ENCODE assay signal across 1 cellular context in genomic region chr17:40111221-40112128, GRCh38.
TF ChIP-seq lines count a peak whose summit lies in the region.

No MANE protein-coding gene starts in this region.

TF ChIP-seq in HEK293, 187 proteins besides CTCF, POLR2A, EP300 and RAD21 (continued from another document and continues in another):
- peak; percentile 14; the same call in 1 of the 2 replicates for TF ChIP-seq HIC1 (tag by site-specific recombination; IDR thresholded peaks at IDR 0.05)
- TF ChIP-seq ZNF138 (tag by site-specific recombination; IDR thresholded peaks at IDR 0.05; ENCODE audit: borderline replicate concordance): no peak
- no peak for TF ChIP-seq ZNF121 (tag by site-specific recombination; IDR thresholded peaks at IDR 0.05)
- no peak for TF ChIP-seq ZNF266 (tag by site-specific recombination; IDR thresholded peaks at IDR 0.05; ENCODE audit: low read depth)
- no peak for TF ChIP-seq GFI1B (tag by site-specific recombination; IDR thresholded peaks at IDR 0.05)
- TF ChIP-seq ZNF639 (tag by site-specific recombination; IDR thresholded peaks at IDR 0.05): 0 out of 2 replicates have a peak, but pooled peaks have one; percentile 72
- peak; percentile 80 for TF ChIP-seq BCL11B (tag by site-specific recombination; IDR thresholded peaks at IDR 0.05; ENCODE audit: low read depth)
- no peak for TF ChIP-seq ZNF521 (tag by site-specific recombination; IDR thresholded peaks at IDR 0.05)
- peak; percentile 44 for TF ChIP-seq KLF8 (tag by site-specific recombination; IDR thresholded peaks at IDR 0.05)
- peak; percentile 54 for TF ChIP-seq ZIC2 (tag by site-specific recombination; IDR thresholded peaks at IDR 0.05)
- TF ChIP-seq ZNF560 (tag by site-specific recombination; IDR thresholded peaks at IDR 0.05; ENCODE audit: borderline replicate concordance): no peak
- no peak for TF ChIP-seq OSR2 (tag by site-specific recombination; IDR thresholded peaks at IDR 0.05)
- no peak for TF ChIP-seq KLF16 (tag by site-specific recombination; IDR thresholded peaks at IDR 0.05)
- TF ChIP-seq ZNF707 (tag by site-specific recombination; IDR thresholded peaks at IDR 0.05): no peak
- TF ChIP-seq KLF7 (tag by site-specific recombination; IDR thresholded peaks at IDR 0.05; ENCODE audit: borderline replicate concordance): no peak
- 0 out of 2 replicates have a peak, but pooled peaks have one; percentile 29 for TF ChIP-seq GLI4 (tag by site-specific recombination; IDR thresholded peaks at IDR 0.05)
- no peak for TF ChIP-seq ZNF555 (tag by site-specific recombination; conservative IDR thresholded peaks at IDR 0.05)
- TF ChIP-seq ZNF549 (tag by site-specific recombination; IDR thresholded peaks at IDR 0.05): no peak
- TF ChIP-seq ZSCAN23 (tag by site-specific recombination; IDR thresholded peaks at IDR 0.05): no peak
- TF ChIP-seq ZNF416 (tag by site-specific recombination; IDR thresholded peaks at IDR 0.05): no peak
- 0 out of 2 replicates have a peak, but pooled peaks have one; percentile 54 for TF ChIP-seq ZNF324 (tag by site-specific recombination; IDR thresholded peaks at IDR 0.05)
- TF ChIP-seq ZBTB20 (tag by site-specific recombination; IDR thresholded peaks at IDR 0.05): peak; percentile 98
- no peak for TF ChIP-seq ZNF677 (tag by site-specific recombination; IDR thresholded peaks at IDR 0.05)
- no peak for TF ChIP-seq ZNF354C (tag by site-specific recombination; IDR thresholded peaks at IDR 0.05; ENCODE audit: borderline replicate concordance, low read depth)
- no peak for TF ChIP-seq ZNF837 (tag by site-specific recombination; IDR thresholded peaks at IDR 0.05)
- TF ChIP-seq RBAK (tag by site-specific recombination; IDR thresholded peaks at IDR 0.05): no peak
- TF ChIP-seq HOXA7 (CRISPR knock-in tag; IDR thresholded peaks at IDR 0.05; ENCODE audit: borderline replicate concordance): no peak
- no peak; the same call in 1 of the 2 replicates for TF ChIP-seq TSHZ1 (tag by site-specific recombination; IDR thresholded peaks at IDR 0.05; ENCODE audit: borderline replicate concordance)
- TF ChIP-seq MYNN (tag by site-specific recombination; IDR thresholded peaks at IDR 0.05; ENCODE audit: borderline replicate concordance): 0 out of 2 replicates have a peak, but pooled peaks have one; percentile 22
- no peak for TF ChIP-seq PRDM4 (tag by site-specific recombination; IDR thresholded peaks at IDR 0.05)
- TF ChIP-seq GLIS1 (tag by site-specific recombination; IDR thresholded peaks at IDR 0.05): peak; percentile 73
- TF ChIP-seq KLF10 (tag by site-specific recombination; IDR thresholded peaks at IDR 0.05): no peak
- no peak for TF ChIP-seq ZNF670 (tag by site-specific recombination; IDR thresholded peaks at IDR 0.05; ENCODE audit: low read depth)
- TF ChIP-seq ZNF248 (tag by site-specific recombination; IDR thresholded peaks at IDR 0.05): no peak
- TF ChIP-seq SCRT1 (tag by site-specific recombination; IDR thresholded peaks at IDR 0.05; ENCODE audit: borderline replicate concordance): no peak
- TF ChIP-seq ZNF610 (tag by site-specific recombination; IDR thresholded peaks at IDR 0.05; ENCODE audit: borderline replicate concordance): peak; percentile 38; the same call in 1 of the 2 replicates
- peak; percentile 61; the same call in 1 of the 2 replicates for TF ChIP-seq KLF17 (tag by site-specific recombination; IDR thresholded peaks at IDR 0.05)
- TF ChIP-seq ZNF174 (tag by site-specific recombination; IDR thresholded peaks at IDR 0.05): no peak
- peak; percentile 7; the same call in 1 of the 2 replicates for TF ChIP-seq PRDM6 (tag by site-specific recombination; IDR thresholded peaks at IDR 0.05)
- TF ChIP-seq ZNF19 (tag by site-specific recombination; IDR thresholded peaks at IDR 0.05; ENCODE audit: low read depth): no peak
- TF ChIP-seq ZFHX2 (tag by site-specific recombination; conservative IDR thresholded peaks at IDR 0.05): peak; percentile 88
- TF ChIP-seq ZNF514 (tag by site-specific recombination; IDR thresholded peaks at IDR 0.05): no peak
- TF ChIP-seq ZNF10 (tag by site-specific recombination; IDR thresholded peaks at IDR 0.05): peak; percentile 32; the same call in 1 of the 2 replicates
- peak; percentile 68 for TF ChIP-seq ZNF423 (tag by site-specific recombination; IDR thresholded peaks at IDR 0.05)
- TF ChIP-seq ZBTB21 (tag by site-specific recombination; IDR thresholded peaks at IDR 0.05): no peak
- no peak for TF ChIP-seq ZNF571 (tag by site-specific recombination; IDR thresholded peaks at IDR 0.05)
- 0 out of 2 replicates have a peak, but pooled peaks have one; percentile 33 for TF ChIP-seq ZNF692 (tag by site-specific recombination; IDR thresholded peaks at IDR 0.05)
- TF ChIP-seq YY1 (tag by site-specific recombination; IDR thresholded peaks at IDR 0.05): no peak
- no peak for TF ChIP-seq ZNF280C (tag by site-specific recombination; IDR thresholded peaks at IDR 0.05)
- TF ChIP-seq ZNF830 (tag by site-specific recombination; IDR thresholded peaks at IDR 0.05; ENCODE audit: low read depth): no peak
- TF ChIP-seq PRDM1 (tag by site-specific recombination; IDR thresholded peaks at IDR 0.05): no peak
- TF ChIP-seq HOXC10 (CRISPR knock-in tag; IDR thresholded peaks at IDR 0.05): no peak
- peak; percentile 61 for TF ChIP-seq ZNF629 (tag by site-specific recombination; IDR thresholded peaks at IDR 0.05)
